In genomic region chr6:38169826-38170526, GRCh38 we compare ENCODE assay signal across 12 cellular contexts.
DNase-seq lines count a peak whose midpoint lies in the region; TF ChIP-seq lines count a peak whose summit lies in the region.
"Had no signal": no experiment of that assay in that cellular context is flagged by ENCODE, and none has a peak within 500 bp of the region (broad histone marks: within the 10 kb centered on the region; RNA-seq: fewer than 3 reads in every experiment).

No MANE protein-coding gene starts in this region.

- DNase-seq in COR-L47 (lab: John Stamatoyannopoulos, UW) (peak; percentile 83), NCI-H1417 treated with DMSO at 0.1 percent for 48 hours (lab: John Stamatoyannopoulos, UW) (peak; percentile 89), NCI-H748 (lab: John Stamatoyannopoulos, UW; ENCODE audit: unreplicated experiment) (peak; percentile 100), left kidney (ENCODE audit: low read depth, low spot score) (peak; percentile 44), SKM-1 (lab: John Stamatoyannopoulos, UW; ENCODE audit: unreplicated experiment) (no peak), mammary epithelial cell (no peak), activated T-cell treated with anti-CD3 and anti-CD28 coated beads for 4 hours (no peak)
- DNase-seq in central memory CD4-positive, alpha-beta T cell: no peak
- DNase-seq: upper lobe of right lung had no signal

- no peak overlapping the region for H3K4me3 ChIP-seq in mammary epithelial cell (replicated peaks in 1 of 3; ENCODE audit: insufficient read depth in 1 of 3, low read depth in 2 of 3, low read length in 3 of 3)
- H3K4me3 ChIP-seq: breast epithelium, smooth muscle cell, upper lobe of right lung had no signal

- BruUV-seq in mammary epithelial cell (replicated peaks; lab: Mats Ljungman, UMichigan): no TSS peak

- no peaks in the 10 kb centered on the region for H4K20me1 ChIP-seq in mammary epithelial cell (ENCODE audit: insufficient read depth, low read length)

- no peak overlapping the region for H3K9ac ChIP-seq in mammary epithelial cell (ENCODE audit: insufficient read depth, low read length)

- H3K4me2 ChIP-seq in mammary epithelial cell (ENCODE audit: insufficient read depth, low read depth, low read length): no peak overlapping the region
- H3K4me2 ChIP-seq: smooth muscle cell had no signal

- intact Hi-C loops in mammary epithelial cell (cut with micrococcal nuclease): no loop called here

- H3K27ac ChIP-seq in mammary epithelial cell (ENCODE audit: insufficient read depth, low read depth, low read length): no peak overlapping the region
- H3K27ac ChIP-seq: breast epithelium, epithelial cell of prostate, upper lobe of right lung had no signal

- CTCF ChIA-PET in mammary epithelial cell (lab: Charles Lee; ENCODE audit: low non-redundant PET): no interaction called here

- TF ChIP-seq CTCF in mammary epithelial cell (conservative IDR thresholded peaks at IDR 0.05 in 1 of 2, IDR thresholded peaks at IDR 0.05 in 1 of 2; ENCODE audit: extremely low read depth in 1 of 2, insufficient read depth in 1 of 2, low read depth in 1 of 2, low read length in 2 of 2): no peak

- H3K4me1 ChIP-seq in mammary epithelial cell (ENCODE audit: insufficient read depth, low read length): no peaks in the 10 kb centered on the region
- H3K4me1 ChIP-seq: breast epithelium, upper lobe of right lung had no signal

- H3K79me2 ChIP-seq in mammary epithelial cell (ENCODE audit: insufficient read depth, low read length): no peaks in the 10 kb centered on the region

- no peaks in the 10 kb centered on the region for H3K36me3 ChIP-seq in mammary epithelial cell (ENCODE audit: insufficient read depth, low read length)
- H3K36me3 ChIP-seq: breast epithelium had no signal

- dilution Hi-C loops in mammary epithelial cell (cut with HindIII; ENCODE audit: low sequenced_read_pairs): loop anchor here (10.0 kb wide), 1 partner anchor 225 kb away; no protein-coding TSS in a partner anchor

- no peaks in the 10 kb centered on the region for H3K27me3 ChIP-seq in mammary epithelial cell (ENCODE audit: insufficient read depth, low read length)
- H3K27me3 ChIP-seq: breast epithelium, upper lobe of right lung had no signal

- 89% methylated on average over 16 of the region's 22 CpGs for WGBS in mammary epithelial cell (ENCODE audit: low coverage, missing lambda C conversion rate)

- H3K9me3 ChIP-seq in mammary epithelial cell (replicated peaks; ENCODE audit: insufficient read depth, low read length): no peaks in the 10 kb centered on the region
- H3K9me3 ChIP-seq: breast epithelium, upper lobe of right lung had no signal

- H2AFZ ChIP-seq in mammary epithelial cell (ENCODE audit: low read depth, low read length): no peak overlapping the region

- in situ Hi-C loops in mammary epithelial cell (cut with MboI; ENCODE audit: low sequenced_read_pairs in 2 of 2): no loop called here

Comparison
In these comparisons a context has a peak if more than half of its experiments do, and no peak if none do; other contexts are left out.
1. DNase-seq: peak in COR-L47 (single experiment), NCI-H1417 treated with DMSO at 0.1 percent for 48 hours (single experiment), NCI-H748 (single experiment) and left kidney (single experiment); none in SKM-1 (single experiment), central memory CD4-positive, alpha-beta T cell (single experiment), mammary epithelial cell (single experiment) and activated T-cell treated with anti-CD3 and anti-CD28 coated beads for 4 hours (single experiment).